Comparison of ENCODE assay signal across 8 cellular contexts in the genomic region with DNA sequence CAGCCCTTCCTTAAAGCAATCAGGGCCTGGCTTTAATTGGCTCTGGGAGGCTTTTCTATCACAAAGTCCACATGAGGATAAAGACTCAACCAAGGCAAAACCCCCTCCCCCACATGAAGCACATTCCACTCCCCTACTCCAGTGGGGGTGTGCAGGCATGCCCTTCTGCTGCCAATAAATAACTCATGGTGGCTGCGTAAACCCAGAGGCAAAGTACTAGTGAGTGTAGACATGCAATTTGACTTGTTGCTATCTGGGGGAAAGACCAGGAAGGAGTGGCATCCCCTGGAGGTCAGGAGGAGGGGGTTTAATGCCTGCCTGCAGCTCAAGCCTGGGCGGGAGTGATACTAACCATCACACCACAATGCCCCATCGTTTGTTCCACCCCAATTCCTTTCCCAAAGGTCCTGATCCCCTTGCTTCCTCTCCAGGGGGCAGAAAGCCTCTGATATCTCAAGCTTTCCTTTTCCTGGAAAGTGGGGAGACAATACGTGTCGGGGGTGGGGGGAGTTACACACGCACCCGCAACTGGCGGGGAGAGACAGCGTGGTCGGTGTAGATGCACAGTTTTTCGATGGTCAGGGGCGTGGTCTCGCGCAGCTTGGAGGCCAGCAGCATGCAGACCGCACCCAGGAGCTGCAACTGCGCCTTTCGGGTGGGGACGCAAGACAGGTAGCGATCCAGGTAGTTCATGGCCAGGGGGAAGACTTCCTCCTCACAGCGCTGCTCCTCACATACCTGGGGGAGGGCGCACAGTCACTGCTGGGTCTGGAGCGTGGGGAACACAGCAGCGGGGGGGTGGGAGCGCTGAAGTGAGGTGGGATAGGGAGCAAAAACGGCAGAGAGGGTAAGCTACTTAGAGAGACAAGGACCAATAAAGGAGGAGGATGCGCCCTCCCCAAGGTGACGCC. TPM values are rescaled to one million over a fixed set of nuclear protein-coding genes. Genes with fewer than 3 reads are reported as not detected.
A peak's percentile ranks its signal among the peaks of the same experiment; 100 is the strongest.
DNase-seq lines count a peak whose midpoint lies in the region; ATAC-seq, FAIRE-seq and TF ChIP-seq lines count a peak whose summit lies in the region.

No MANE protein-coding gene starts in this region.

- peak overlapping the region; percentile 87 to 96 (median 91) for H3K4me3 Mint-ChIP-seq in brain
- H3K4me3 Mint-ChIP-seq in stimulated activated naive CD8-positive, alpha-beta T cell treated with anti-CD3 and anti-CD28 coated beads, Interleukin-15, Interleukin-2, amounts not matched to agents 100 ng/mL and 50 ng/mL, for 24 hours: peak overlapping the region; percentile 99

- intact Hi-C loops in left lung (cut with DNase I): loop anchor here in 1 of 2 donors (5.0 kb wide), 1 partner anchor 102 kb away; no protein-coding TSS in a partner anchor

- peaks cover under 1 to 24% of the 10 kb centered on the region in 2 donors for H3K36me3 ChIP-seq in left lung

- no peak for DNase-seq in GM12891 (ENCODE audit: insufficient read length, low spot score)
- DNase-seq in OCI-M1 (lab: John Stamatoyannopoulos, UW): peak; percentile 96
- peak; percentile 44 to 85 for DNase-seq in left lung
- no peak for DNase-seq in AG20443 (ENCODE audit: low spot score)
- no peak for DNase-seq in DMS79 treated with DMSO at 0.1 percent for 48 hours (lab: John Stamatoyannopoulos, UW)

- H3K9me3 Mint-ChIP-seq in brain: no peaks in the 10 kb centered on the region
- no peaks in the 10 kb centered on the region for H3K9me3 Mint-ChIP-seq in stimulated activated naive CD8-positive, alpha-beta T cell treated with anti-CD3 and anti-CD28 coated beads, Interleukin-15, Interleukin-2, amounts not matched to agents 100 ng/mL and 50 ng/mL, for 24 hours

- no peak for TF ChIP-seq POLR2A in GM12891 (IDR thresholded peaks at IDR 0.05; ENCODE audit: low read depth, low read length)

- no peaks in the 10 kb centered on the region for H3K9me3 ChIP-seq in left lung

- peak overlapping the region; percentile 62 to 95 (median 84) for H3K27ac Mint-ChIP-seq in brain
- peak overlapping the region; percentile 93 for H3K27ac Mint-ChIP-seq in stimulated activated naive CD8-positive, alpha-beta T cell treated with anti-CD3 and anti-CD28 coated beads, Interleukin-15, Interleukin-2, amounts not matched to agents 100 ng/mL and 50 ng/mL, for 24 hours

- peaks cover 12% of the 10 kb centered on the region for H3K27me3 Mint-ChIP-seq in brain
- no peaks in the 10 kb centered on the region for H3K27me3 Mint-ChIP-seq in stimulated activated naive CD8-positive, alpha-beta T cell treated with anti-CD3 and anti-CD28 coated beads, Interleukin-15, Interleukin-2, amounts not matched to agents 100 ng/mL and 50 ng/mL, for 24 hours

- TF ChIP-seq CTCF in brain (conservative IDR thresholded peaks at IDR 0.05) (no peak), left lung (IDR thresholded peaks at IDR 0.05) (no peak)

- peak; percentile 1 for ATAC-seq in left lung
- ATAC-seq in GM21367 (IDR thresholded peaks at IDR 0.05; ENCODE audit: unreplicated experiment): no peak

- FAIRE-seq in GM12891 (lab: Jason Lieb, UNC): peak; percentile 83

- H3K36me3 Mint-ChIP-seq in brain: peaks cover 4% of the 10 kb centered on the region
- peaks cover 56% of the 10 kb centered on the region for H3K36me3 Mint-ChIP-seq in stimulated activated naive CD8-positive, alpha-beta T cell treated with anti-CD3 and anti-CD28 coated beads, Interleukin-15, Interleukin-2, amounts not matched to agents 100 ng/mL and 50 ng/mL, for 24 hours (ENCODE audit: low read depth)

- peaks cover 47 to 82% of the 10 kb centered on the region in 2 donors for H3K4me1 ChIP-seq in left lung

- H3K4me3 ChIP-seq in left lung: peak overlapping the region; percentile 88 to 99

- peak overlapping the region; percentile 77 to 94 for H3K27ac ChIP-seq in left lung

- peaks cover 50% of the 10 kb centered on the region for H3K4me1 Mint-ChIP-seq in brain
- peaks cover 83% of the 10 kb centered on the region for H3K4me1 Mint-ChIP-seq in stimulated activated naive CD8-positive, alpha-beta T cell treated with anti-CD3 and anti-CD28 coated beads, Interleukin-15, Interleukin-2, amounts not matched to agents 100 ng/mL and 50 ng/mL, for 24 hours (ENCODE audit: low read depth)

- H3K27me3 ChIP-seq in left lung: no peaks in the 10 kb centered on the region

TF ChIP-seq in GM12891, 5 proteins besides CTCF, POLR2A, EP300 and RAD21:
- TF ChIP-seq POU2F2 (IDR thresholded peaks at IDR 0.05; ENCODE audit: low read depth, low read length) (no peak), POLR2AphosphoS5 (IDR thresholded peaks at IDR 0.05; ENCODE audit: low read depth, low read length) (no peak), PAX5 (IDR thresholded peaks at IDR 0.05; ENCODE audit: insufficient read depth, low read length, severe bottlenecking) (no peak), SPI1 (IDR thresholded peaks at IDR 0.05; ENCODE audit: low read depth, low read length) (no peak), TAF1 (IDR thresholded peaks at IDR 0.05; ENCODE audit: low read depth, low read length) (no peak)
TF ChIP-seq in GM12891: peak in this region for 0.

RNA-seq across cellular contexts. Expression of a gene that starts 1.5 kb away (rescaled TPM):
- polyA plus RNA-seq in GM12891 (2012; ENCODE audit: low read depth, missing spikeins): 42.6 TPM
- polyA plus RNA-seq in brain (ENCODE audit: insufficient read depth, low read depth, low replicate concordance): 87.1 TPM
- total RNA-seq in left lung: 100 to 1,000 TPM; 148 to 153 TPM

RNA-seq across cellular contexts. Expression of a gene that starts 18.8 kb away (rescaled TPM):
- polyA plus RNA-seq in GM12891 (2012; ENCODE audit: low read depth, missing spikeins): 19.1 TPM
- 24.3 TPM for polyA plus RNA-seq in brain (ENCODE audit: insufficient read depth, low read depth, low replicate concordance)
- total RNA-seq in left lung: 10 to 100 TPM; 12.6 to 23.4 TPM

RNA-seq across cellular contexts. Expression of a gene that starts 19.2 kb away (rescaled TPM):
- 7.1 TPM for polyA plus RNA-seq in GM12891 (2012; ENCODE audit: low read depth, missing spikeins)
- 36.1 TPM for polyA plus RNA-seq in brain (ENCODE audit: insufficient read depth, low read depth, low replicate concordance)
- total RNA-seq in left lung: 10 to 100 TPM; 19.7 to 26.9 TPM

RNA-seq across cellular contexts. Expression of a gene that starts 44.9 kb away (rescaled TPM):
- polyA plus RNA-seq in GM12891 (2012; ENCODE audit: low read depth, missing spikeins): 4.0 TPM
- polyA plus RNA-seq in brain (ENCODE audit: insufficient read depth, low read depth, low replicate concordance): 11.4 TPM
- total RNA-seq in left lung: 1 to 10 TPM; 3.8 to 4.3 TPM

Comparison
In these comparisons a context has a peak if more than half of its experiments do, and no peak if none do; other contexts are left out.
1. DNase-seq: peak in OCI-M1 (single experiment) and left lung (2 of 2); none in GM12891 (single experiment), AG20443 (single experiment) and DMS79 treated with DMSO at 0.1 percent for 48 hours (single experiment).